21 cellular contexts compared by ENCODE assay signal in the genomic region with DNA sequence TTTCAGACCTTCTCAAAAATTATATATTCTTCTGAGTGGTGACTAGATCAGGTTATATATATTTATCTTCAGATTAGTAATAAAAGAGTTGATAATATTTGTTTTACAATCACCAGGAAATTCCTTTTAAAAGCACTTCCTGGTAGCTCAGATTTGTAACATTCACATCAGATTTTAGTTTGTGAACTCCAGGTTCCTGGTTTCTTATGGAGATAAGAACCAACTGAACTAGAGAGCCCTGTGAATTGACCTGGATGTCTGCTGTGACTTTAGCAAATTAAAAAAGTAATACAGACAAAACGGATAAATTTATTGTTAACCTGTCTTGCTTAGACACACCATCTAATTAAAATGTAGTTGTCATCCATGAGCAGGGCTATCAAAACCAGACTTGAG.
"Had no signal": no experiment of that assay in that cellular context is flagged by ENCODE, and none has a peak within 500 bp of the region (broad histone marks: within the 10 kb centered on the region; RNA-seq: fewer than 3 reads in every experiment).

No MANE protein-coding gene starts in this region.

- H3K27ac Mint-ChIP-seq: naive thymus-derived CD4-positive, alpha-beta T cell; stimulated activated memory B cell treated with anti-CD40 and anti-IgM and Interleukin-4, amounts not matched to agents 10 μg/mL and 1 μg/mL and 100 μg/mL, for 72 hours; stimulated activated naive CD8-positive, alpha-beta T cell treated with anti-CD3 and anti-CD28 coated beads, Interleukin-15, Interleukin-2, amounts not matched to agents 100 ng/mL and 50 ng/mL, for 24 hours had no signal

- H3K36me3 ChIP-seq: right lobe of liver, spleen, tibial artery, upper lobe of left lung, uterus had no signal

- H3K4me3 ChIP-seq: psoas muscle, right lobe of liver, spleen, tibial artery, upper lobe of left lung, uterus had no signal

- H3K9me3 ChIP-seq: right lobe of liver had no signal

- H3K4me1 Mint-ChIP-seq: naive thymus-derived CD4-positive, alpha-beta T cell; nephron progenitor cell; stimulated activated memory B cell treated with anti-CD40 and anti-IgM and Interleukin-4, amounts not matched to agents 10 μg/mL and 1 μg/mL and 100 μg/mL, for 72 hours had no signal

- DNase-seq: dermis blood vessel endothelial cell; erythroblast; head of caudate nucleus; hippocampal formation; kidney glomerular epithelial cell; mesendoderm; nephron progenitor cell; psoas muscle; retina; right lobe of liver; spleen; stimulated activated CD4-positive, alpha-beta T cell treated with anti-CD3 and anti-CD28 coated beads, Interleukin-15, amount 100 ng/mL, for 24 hours; stimulated activated CD4-positive, alpha-beta T cell treated with anti-CD3 and anti-CD28 coated beads, Interleukin-1b, Interleukin-23, amount 100 ng/mL, for 48 hours; stimulated activated CD4-positive, alpha-beta T cell treated with anti-CD3 and anti-CD28 coated beads, Interleukin-4, amount 100 ng/mL, for 24 hours; tibial artery; upper lobe of left lung; uterus had no signal

- H3K4me3 Mint-ChIP-seq: naive thymus-derived CD4-positive, alpha-beta T cell; nephron progenitor cell; stimulated activated memory B cell treated with anti-CD40 and anti-IgM and Interleukin-4, amounts not matched to agents 10 μg/mL and 1 μg/mL and 100 μg/mL, for 72 hours; stimulated activated naive CD8-positive, alpha-beta T cell treated with anti-CD3 and anti-CD28 coated beads, Interleukin-15, Interleukin-2, amounts not matched to agents 100 ng/mL and 50 ng/mL, for 24 hours had no signal

- ATAC-seq: naive thymus-derived CD4-positive, alpha-beta T cell; psoas muscle; right lobe of liver; stimulated activated memory B cell treated with anti-CD40 and anti-IgM and Interleukin-4, amounts not matched to agents 10 μg/mL and 1 μg/mL and 100 μg/mL, for 72 hours had no signal

- H3K27me3 Mint-ChIP-seq: stimulated activated memory B cell treated with anti-CD40 and anti-IgM and Interleukin-4, amounts not matched to agents 10 μg/mL and 1 μg/mL and 100 μg/mL, for 72 hours had no signal

- H3K27me3 ChIP-seq: foreskin keratinocyte, right lobe of liver, spleen, tibial artery, upper lobe of left lung, uterus had no signal

- H3K4me1 ChIP-seq: foreskin keratinocyte, psoas muscle, right lobe of liver, spleen, tibial artery, upper lobe of left lung, uterus had no signal

- H3K27ac ChIP-seq: foreskin keratinocyte, psoas muscle, right lobe of liver, spleen, tibial artery, upper lobe of left lung, uterus had no signal

- H3K36me3 Mint-ChIP-seq: naive thymus-derived CD4-positive, alpha-beta T cell; stimulated activated memory B cell treated with anti-CD40 and anti-IgM and Interleukin-4, amounts not matched to agents 10 μg/mL and 1 μg/mL and 100 μg/mL, for 72 hours had no signal
